ENCODE assay signal across 23 cellular contexts in the genomic region with DNA sequence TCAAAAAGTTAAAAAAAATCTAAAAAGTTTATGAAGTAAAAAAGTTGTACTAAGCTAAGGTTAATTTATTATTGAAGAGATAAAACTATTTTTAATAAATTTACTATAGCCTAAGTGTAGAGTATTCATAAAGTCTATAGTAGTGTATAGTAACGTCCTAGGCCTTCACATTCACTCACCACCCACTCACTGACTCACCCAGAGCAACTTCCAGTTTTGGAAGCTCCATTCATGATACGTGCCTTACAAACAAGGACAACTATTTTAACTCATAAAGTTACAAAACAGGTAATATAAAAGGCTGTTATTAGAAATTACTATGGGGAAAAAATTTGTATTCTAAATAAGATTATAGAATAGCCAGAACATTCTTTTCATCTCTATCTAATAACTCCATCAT.
DNase-seq lines count a peak whose midpoint lies in the region; ATAC-seq, FAIRE-seq and TF ChIP-seq lines count a peak whose summit lies in the region.
"Had no signal": no experiment of that assay in that cellular context is flagged by ENCODE, and none has a peak within 500 bp of the region (broad histone marks: within the 10 kb centered on the region; RNA-seq: fewer than 3 reads in every experiment).

No MANE protein-coding gene starts in this region.

- CTCF ChIA-PET in IMR-90 (lab: Yijun Ruan, JAX), result interaction anchor here (0.9 kb wide), 1 partner anchor 11 kb away, joined by 4 read pairs; no protein-coding TSS in a partner anchor

- DNase-seq in IMR-90 (peak; percentile 79), astrocyte of the spinal cord (ENCODE audit: low read depth, low spot score) (peak; percentile 49), fibroblast of the aortic adventitia (ENCODE audit: low read depth) (peak; percentile 44), smooth muscle cell (lab: John Stamatoyannopoulos, UW; ENCODE audit: unreplicated experiment) (no peak), cortex of kidney (lab: John Stamatoyannopoulos, UW) (no peak), GM19239 (ENCODE audit: insufficient read length, low spot score) (no peak)
- DNase-seq: activated CD8-positive, alpha-beta T cell treated with anti-CD3 and anti-CD28 coated beads, Interleukin-2, amount 10 ng/mL, durations not matched to agents 7 days and 5 days; CD4-positive, CD25-positive, alpha-beta regulatory T cell; cerebellar nuclear complex; NCI-H1417 treated with DMSO at 0.1 percent for 48 hours; NCI-H2081; NCI-H345; NCI-H748 treated with DMSO at 0.1 percent for 48 hours; psoas muscle; stimulated activated naive CD8-positive, alpha-beta T cell treated with anti-CD3 and anti-CD28 coated beads, Interleukin-15, Interleukin-2, amounts not matched to agents 100 U/mL and 50 U/mL, for 24 hours; testis had no signal

- H2AFZ ChIP-seq in IMR-90 (replicated peaks; ENCODE audit: low read length, poor library complexity), result no peak overlapping the region
- H2AFZ ChIP-seq in smooth muscle cell (ENCODE audit: low read depth), result no peak overlapping the region
- H2AFZ ChIP-seq: GM23338 had no signal

- H3K9ac ChIP-seq in IMR-90 (ENCODE audit: low read depth, low read length) (no peak overlapping the region), smooth muscle cell (ENCODE audit: low read depth) (peak overlapping the region; percentile 26)

- TF ChIP-seq POLR2A in IMR-90 (IDR thresholded peaks at IDR 0.05; ENCODE audit: low read depth, low read length), result no peak

- H3K79me2 ChIP-seq in smooth muscle cell (ENCODE audit: low read depth), result no peaks in the 10 kb centered on the region

- H3K9me1 ChIP-seq in IMR-90 (ENCODE audit: insufficient read depth, low read length), result no peaks in the 10 kb centered on the region

- in situ Hi-C loops in IMR-90 (cut with MboI; ENCODE audit: low sequenced_read_pairs), result no loop called here
- in situ Hi-C loops in astrocyte of the spinal cord (cut with HindIII; ENCODE audit: low sequenced_read_pairs), result no loop called here

- no peak overlapping the region for H3K27ac ChIP-seq in IMR-90 (ENCODE audit: insufficient read depth, low read length)
- H3K27ac ChIP-seq in smooth muscle cell (ENCODE audit: low read depth), result peak overlapping the region; percentile 67
- H3K27ac ChIP-seq: ascending aorta, neutrophil, psoas muscle, testis had no signal

- H3K27me3 ChIP-seq in IMR-90 (ENCODE audit: control insufficient read depth, insufficient read depth, low read length) (no peaks in the 10 kb centered on the region), smooth muscle cell (ENCODE audit: low read depth) (no peaks in the 10 kb centered on the region)
- H3K27me3 ChIP-seq: ascending aorta, neutrophil, testis had no signal

- H3K18ac ChIP-seq in IMR-90 (ENCODE audit: low read depth, low read length), result peak overlapping the region; percentile 80; the same call in 1 of the 2 replicates

- BruUV-seq in IMR-90 (replicated peaks; lab: Mats Ljungman, UMichigan), result no TSS peak

- 0 out of 2 replicates have a peak overlapping the region, but pooled peaks have one; percentile 65 for H2BK120ac ChIP-seq in IMR-90 (ENCODE audit: low read depth, low read length)

- no peak overlapping the region for H4K5ac ChIP-seq in IMR-90 (ENCODE audit: low read depth, low read length)

- H2AK9ac ChIP-seq in IMR-90 (replicated peaks; ENCODE audit: low read depth, low read length, poor library complexity), result no peak overlapping the region

- H3K79me1 ChIP-seq in IMR-90 (ENCODE audit: low read depth in 1 of 2, low read length in 2 of 2), result no peaks in the 10 kb centered on the region

- H3K56ac ChIP-seq in IMR-90 (ENCODE audit: extremely low read depth, insufficient read depth, low read length), result no peak overlapping the region

- H3K23ac ChIP-seq in IMR-90 (ENCODE audit: low read depth, low read length), result no peak overlapping the region

- no peak overlapping the region for H4K8ac ChIP-seq in IMR-90 (ENCODE audit: low read depth in 2 of 2, low read length in 2 of 2)

- POLR2A ChIA-PET in IMR-90 (lab: Charles Lee; ENCODE audit: unreplicated experiment), result interaction anchor here (0.6 kb wide), 1 partner anchor 359 kb away, joined by 7 read pairs; no protein-coding TSS in a partner anchor

- H2BK15ac ChIP-seq in IMR-90 (ENCODE audit: low read depth, low read length), result peak overlapping the region; percentile 76; the same call in 1 of the 3 replicates

- no peak overlapping the region; the same call in 1 of the 2 replicates for H3K4ac ChIP-seq in IMR-90 (ENCODE audit: low read depth, low read length)

- H3K36me3 ChIP-seq in IMR-90 (ENCODE audit: control insufficient read depth, insufficient read depth, low read length) (no peaks in the 10 kb centered on the region), smooth muscle cell (ENCODE audit: low read depth) (no peaks in the 10 kb centered on the region)
- H3K36me3 ChIP-seq: ascending aorta, neutrophil had no signal

- WGBS in IMR-90 (ENCODE audit: extremely low coverage in 2 of 2, insufficient read length in 1 of 2), 2 experiments, result no CpG with 5 or more reads among the region's 2 CpGs
- whole genome bisulfite sequencing in smooth muscle cell (ENCODE audit: low lambda C conversion rate), result 3% methylated on average over 2 of the region's 2 CpGs

- H3K4me2 ChIP-seq in IMR-90 (ENCODE audit: low read depth, low read length) (no peak overlapping the region), smooth muscle cell (peak overlapping the region; percentile 60)
- H3K4me2 ChIP-seq: GM23338 had no signal

- H3K9me3 ChIP-seq in IMR-90 (ENCODE audit: control insufficient read depth, insufficient read depth, low read length) (no peaks in the 10 kb centered on the region), smooth muscle cell (replicated peaks; ENCODE audit: low read depth) (no peaks in the 10 kb centered on the region)
- H3K9me3 ChIP-seq: ascending aorta, neutrophil, psoas muscle, testis had no signal

- H3F3A ChIP-seq in smooth muscle cell (ENCODE audit: low read depth), result peaks cover 22% of the 10 kb centered on the region

- H3K4me1 ChIP-seq in IMR-90 (ENCODE audit: control insufficient read depth, insufficient read depth, low read length) (peaks cover 5% of the 10 kb centered on the region), smooth muscle cell (ENCODE audit: low read depth) (peaks cover 8% of the 10 kb centered on the region)
- H3K4me1 ChIP-seq: ascending aorta, psoas muscle, testis had no signal

- TF ChIP-seq RAD21 in IMR-90 (IDR thresholded peaks at IDR 0.05; ENCODE audit: low read length), result no peak

- intact Hi-C loops in IMR-90 (cut with micrococcal nuclease), result loop anchor here (1.0 kb wide), 1 partner anchor 319 kb away; no protein-coding TSS in a partner anchor

- no peak overlapping the region for H3K14ac ChIP-seq in IMR-90 (replicated peaks; ENCODE audit: low read depth, low read length)

- TF ChIP-seq CTCF in IMR-90 (conservative IDR thresholded peaks at IDR 0.05; ENCODE audit: low read depth, low read length) (no peak), astrocyte of the spinal cord (IDR thresholded peaks at IDR 0.05; ENCODE audit: low read depth, low read length) (no peak), fibroblast of the aortic adventitia (IDR thresholded peaks at IDR 0.05; ENCODE audit: insufficient read depth, low read length) (no peak), smooth muscle cell (IDR thresholded peaks at IDR 0.05; ENCODE audit: borderline replicate concordance, insufficient read depth, poor library complexity, severe bottlenecking) (no peak)

- ATAC-seq in IMR-90 (ENCODE audit: low read depth) (peak; percentile 59), HG02973 (IDR thresholded peaks at IDR 0.05; ENCODE audit: unreplicated experiment) (no peak)
- ATAC-seq: activated CD8-positive, alpha-beta T cell treated with anti-CD3 and anti-CD28 coated beads, Interleukin-2, amount 10 ng/mL, durations not matched to agents 7 days and 5 days; GM12878; GM23338; psoas muscle; stimulated activated naive CD8-positive, alpha-beta T cell treated with anti-CD3 and anti-CD28 coated beads, Interleukin-15, Interleukin-2, amounts not matched to agents 100 U/mL and 50 U/mL, for 24 hours had no signal

- no peak overlapping the region for H2AK5ac ChIP-seq in IMR-90 (ENCODE audit: low read depth, low read length)

- no peak for FAIRE-seq in GM19239 (lab: Jason Lieb, UNC)
- FAIRE-seq: D721Med, endothelial cell of umbilical vein, GM12878 had no signal

- no peak overlapping the region for H4K91ac ChIP-seq in IMR-90 (ENCODE audit: insufficient read depth, low read depth, low read length)

- no peaks in the 10 kb centered on the region for H4K20me1 ChIP-seq in IMR-90 (ENCODE audit: insufficient read depth, low read length)
- no peaks in the 10 kb centered on the region for H4K20me1 ChIP-seq in smooth muscle cell (ENCODE audit: low read depth)

- no peak overlapping the region for H2BK20ac ChIP-seq in IMR-90 (ENCODE audit: low read depth, low read length)

- H3K4me3 ChIP-seq in IMR-90 (ENCODE audit: insufficient read depth, low read depth, low read length), result no peak overlapping the region
- H3K4me3 ChIP-seq in astrocyte of the spinal cord (ENCODE audit: low read depth, low read length), result no peak overlapping the region
- no peak overlapping the region for H3K4me3 ChIP-seq in fibroblast of the aortic adventitia (ENCODE audit: low read depth, low read length)
- H3K4me3 ChIP-seq in smooth muscle cell, result no peak overlapping the region
- H3K4me3 ChIP-seq: ascending aorta, GM12878, GM23338, psoas muscle, testis had no signal

- dilution Hi-C loops in IMR-90 (cut with HindIII; ENCODE audit: low sequenced_read_pairs, unreplicated experiment), result no loop called here

- peak overlapping the region; percentile 92 for H2BK5ac ChIP-seq in IMR-90 (ENCODE audit: low read depth, low read length, poor library complexity, severe bottlenecking)

TF ChIP-seq in IMR-90, 13 proteins besides CTCF, POLR2A, EP300 and RAD21:
- TF ChIP-seq FOS (IDR thresholded peaks at IDR 0.05; ENCODE audit: low read depth, low read length), result 0 out of 2 replicates have a peak, but pooled peaks have one; percentile 33
- TF ChIP-seq RCOR1 (IDR thresholded peaks at IDR 0.05; ENCODE audit: insufficient replicate concordance, low read length), result no peak
TF ChIP-seq in IMR-90: peak in this region for 1.

Comparison
In these comparisons a context has a peak if more than half of its experiments do, and no peak if none do; other contexts are left out.
1. DNase-seq: peak in IMR-90 (single experiment), astrocyte of the spinal cord (single experiment) and fibroblast of the aortic adventitia (single experiment); none in smooth muscle cell (single experiment), cortex of kidney (single experiment) and GM19239 (single experiment).